In the genomic region with DNA sequence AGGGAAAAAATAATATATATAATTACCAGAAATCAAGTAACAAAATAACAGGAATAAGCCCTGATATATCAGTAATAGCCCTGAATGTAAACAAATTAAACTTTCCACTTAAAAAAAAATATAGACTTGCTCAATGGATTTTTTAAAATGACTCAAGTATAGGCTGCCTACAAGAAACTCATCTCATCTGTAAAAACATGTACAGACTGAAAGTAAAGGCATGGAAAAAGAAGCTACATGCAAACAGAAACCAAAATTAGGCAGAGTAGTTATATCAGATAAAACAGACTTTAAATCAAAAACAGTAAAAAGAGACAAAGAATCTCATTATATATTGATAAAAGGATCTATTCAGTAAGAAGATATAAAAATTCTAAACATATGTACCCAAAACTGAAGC, we compare ENCODE assay signal across 15 cellular contexts.
DNase-seq lines count a peak whose midpoint lies in the region; ATAC-seq and TF ChIP-seq lines count a peak whose summit lies in the region.
"Had no signal": no experiment of that assay in that cellular context is flagged by ENCODE, and none has a peak within 500 bp of the region (broad histone marks: within the 10 kb centered on the region; RNA-seq: fewer than 3 reads in every experiment).

No MANE protein-coding gene starts in this region.

- peaks cover 11% of the 10 kb centered on the region for H3K36me3 Mint-ChIP-seq in activated naive CD8-positive, alpha-beta T cell treated with anti-CD3 and anti-CD28 coated beads, Interleukin-2, amount 50 U/mL, for 24 hours (ENCODE audit: low read depth)
- H3K36me3 Mint-ChIP-seq in activated naive CD8-positive, alpha-beta T cell treated with anti-CD3 and anti-CD28 coated beads for 36 hours = peaks cover 10% of the 10 kb centered on the region
- no peaks in the 10 kb centered on the region for H3K36me3 Mint-ChIP-seq in activated T-helper 17 cell treated with anti-CD3 and anti-CD28 coated beads, Interleukin-2, amount 50 U/mL, for 72 hours (ENCODE audit: low read depth)

- no peak for TF ChIP-seq CTCF in breast epithelium (IDR thresholded peaks at IDR 0.05)

- no peaks in the 10 kb centered on the region for H3K9me3 ChIP-seq in breast epithelium
- H3K9me3 ChIP-seq: A549, Caco-2, HAP-1 had no signal

- H3K36me3 ChIP-seq in breast epithelium = no peaks in the 10 kb centered on the region
- H3K36me3 ChIP-seq: HAP-1 had no signal

- no peak overlapping the region for H3K4me3 Mint-ChIP-seq in activated naive CD8-positive, alpha-beta T cell treated with anti-CD3 and anti-CD28 coated beads, Interleukin-2, amount 50 U/mL, for 24 hours
- H3K4me3 Mint-ChIP-seq in activated naive CD8-positive, alpha-beta T cell treated with anti-CD3 and anti-CD28 coated beads for 36 hours = no peak overlapping the region
- H3K4me3 Mint-ChIP-seq in activated T-helper 17 cell treated with anti-CD3 and anti-CD28 coated beads, Interleukin-2, amount 50 U/mL, for 72 hours = no peak overlapping the region
- H3K4me3 Mint-ChIP-seq: CD4-positive, alpha-beta T cell had no signal

- DNase-seq in NCI-H2171 treated with DMSO at 0.1 percent for 48 hours (lab: John Stamatoyannopoulos, UW) (peak; percentile 47), NCI-H2171 (lab: John Stamatoyannopoulos, UW) (no peak), breast epithelium (ENCODE audit: low spot score in 2 of 2) (no peak), epidermal melanocyte (ENCODE audit: insufficient read length, low spot score) (no peak)
- no peak for DNase-seq in activated naive CD8-positive, alpha-beta T cell treated with anti-CD3 and anti-CD28 coated beads, Interleukin-2, amount 50 U/mL, for 24 hours
- no peak for DNase-seq in activated naive CD8-positive, alpha-beta T cell treated with anti-CD3 and anti-CD28 coated beads for 36 hours
- DNase-seq: AML-193; Caco-2; CD4-positive, alpha-beta T cell; GM23248 had no signal

- H3K27me3 Mint-ChIP-seq in activated naive CD8-positive, alpha-beta T cell treated with anti-CD3 and anti-CD28 coated beads, Interleukin-2, amount 50 U/mL, for 24 hours = no peaks in the 10 kb centered on the region
- no peaks in the 10 kb centered on the region for H3K27me3 Mint-ChIP-seq in activated naive CD8-positive, alpha-beta T cell treated with anti-CD3 and anti-CD28 coated beads for 36 hours
- H3K27me3 Mint-ChIP-seq in activated T-helper 17 cell treated with anti-CD3 and anti-CD28 coated beads, Interleukin-2, amount 50 U/mL, for 72 hours = no peaks in the 10 kb centered on the region
- H3K27me3 Mint-ChIP-seq: CD4-positive, alpha-beta T cell had no signal

- H3K27ac ChIP-seq in breast epithelium = no peak overlapping the region
- H3K27ac ChIP-seq: 22Rv1, A549, C4-2B, GM23248 had no signal

- no peak overlapping the region for H3K27ac Mint-ChIP-seq in activated naive CD8-positive, alpha-beta T cell treated with anti-CD3 and anti-CD28 coated beads, Interleukin-2, amount 50 U/mL, for 24 hours
- no peak overlapping the region for H3K27ac Mint-ChIP-seq in activated naive CD8-positive, alpha-beta T cell treated with anti-CD3 and anti-CD28 coated beads for 36 hours
- H3K27ac Mint-ChIP-seq in activated T-helper 17 cell treated with anti-CD3 and anti-CD28 coated beads, Interleukin-2, amount 50 U/mL, for 72 hours = no peak overlapping the region
- H3K27ac Mint-ChIP-seq: CD4-positive, alpha-beta T cell had no signal

- intact Hi-C loops in breast epithelium (cut with DNase I; ENCODE audit: low total_unique reads) = loop anchor here (5.0 kb wide), 1 partner anchor 613 kb away; no protein-coding TSS in a partner anchor

- no peak overlapping the region for H3K4me3 ChIP-seq in breast epithelium
- H3K4me3 ChIP-seq: A549, GM23248, HAP-1 had no signal

- peaks cover 16% of the 10 kb centered on the region for H3K4me1 Mint-ChIP-seq in activated naive CD8-positive, alpha-beta T cell treated with anti-CD3 and anti-CD28 coated beads, Interleukin-2, amount 50 U/mL, for 24 hours
- peaks cover 14% of the 10 kb centered on the region for H3K4me1 Mint-ChIP-seq in activated naive CD8-positive, alpha-beta T cell treated with anti-CD3 and anti-CD28 coated beads for 36 hours
- H3K4me1 Mint-ChIP-seq in activated T-helper 17 cell treated with anti-CD3 and anti-CD28 coated beads, Interleukin-2, amount 50 U/mL, for 72 hours = peaks cover 9% of the 10 kb centered on the region

- H3K4me1 ChIP-seq in breast epithelium = no peaks in the 10 kb centered on the region
- H3K4me1 ChIP-seq: A549, HAP-1 had no signal

- TF ChIP-seq POLR2A in breast epithelium (IDR thresholded peaks at IDR 0.05) = no peak

- H3K27me3 ChIP-seq in breast epithelium = no peaks in the 10 kb centered on the region

- H3K9me3 Mint-ChIP-seq in activated naive CD8-positive, alpha-beta T cell treated with anti-CD3 and anti-CD28 coated beads, Interleukin-2, amount 50 U/mL, for 24 hours = peaks cover 27% of the 10 kb centered on the region
- H3K9me3 Mint-ChIP-seq in activated naive CD8-positive, alpha-beta T cell treated with anti-CD3 and anti-CD28 coated beads for 36 hours = peaks cover 30% of the 10 kb centered on the region
- no peaks in the 10 kb centered on the region for H3K9me3 Mint-ChIP-seq in activated T-helper 17 cell treated with anti-CD3 and anti-CD28 coated beads, Interleukin-2, amount 50 U/mL, for 72 hours

- peak; percentile 66 for ATAC-seq in activated naive CD8-positive, alpha-beta T cell treated with anti-CD3 and anti-CD28 coated beads, Interleukin-2, amount 50 U/mL, for 24 hours
- peak; percentile 66 for ATAC-seq in activated T-helper 17 cell treated with anti-CD3 and anti-CD28 coated beads, Interleukin-2, amount 50 U/mL, for 72 hours (replicated peaks)
- ATAC-seq: A549 had no signal
